In the genomic region with DNA sequence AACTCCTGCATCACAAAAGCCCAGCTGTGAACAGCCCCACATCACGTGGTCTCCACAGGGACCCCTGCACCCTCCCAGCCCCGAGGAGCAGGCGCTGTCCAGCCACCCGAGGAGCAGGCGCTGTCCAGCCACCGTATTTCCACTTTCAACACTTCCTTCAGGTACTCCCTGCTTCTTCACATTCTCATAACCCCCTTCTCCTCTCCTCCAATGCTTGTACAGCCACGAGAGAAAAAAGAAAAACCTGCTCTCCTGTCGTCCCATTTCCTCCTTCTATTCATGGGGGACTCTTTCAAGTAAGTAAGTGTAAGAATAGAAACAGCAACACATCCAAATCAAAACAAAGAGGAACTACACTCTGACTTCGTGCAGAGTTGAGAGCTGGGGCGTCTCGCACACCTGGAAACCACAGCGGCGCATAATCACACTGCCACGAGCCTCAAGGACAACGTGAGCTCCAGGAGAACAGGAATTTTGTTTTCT, we compare ENCODE assay signal across 12 cellular contexts. TPM values are rescaled to one million over a fixed set of nuclear protein-coding genes. Genes with fewer than 3 reads are reported as not detected.
DNase-seq lines count a peak whose midpoint lies in the region; ATAC-seq and TF ChIP-seq lines count a peak whose summit lies in the region.
"Had no signal": no experiment of that assay in that cellular context is flagged by ENCODE, and none has a peak within 500 bp of the region (broad histone marks: within the 10 kb centered on the region; RNA-seq: fewer than 3 reads in every experiment).

No MANE protein-coding gene starts in this region.

- no peak for TF ChIP-seq CTCF in GM10266 (IDR thresholded peaks at IDR 0.05; ENCODE audit: control insufficient read depth, insufficient read depth, low read depth, missing control alignments)

- H3K27ac Mint-ChIP-seq in T-helper 17 cell (peak overlapping the region; percentile 27), naive B cell (peak overlapping the region in 5 of 6 donors; percentile 37 to 86 (median 76))
- no peak overlapping the region for H3K27ac Mint-ChIP-seq in activated CD8-positive, alpha-beta T cell treated with anti-CD3 and anti-CD28 coated beads, Interleukin-2, amount 10 ng/mL, durations not matched to agents 7 days and 5 days

- POLR2A ChIA-PET in activated CD8-positive, alpha-beta T cell treated with anti-CD3 and anti-CD28 coated beads, Interleukin-2, amount 10 ng/mL, durations not matched to agents 7 days and 5 days (lab: Charles Lee), result no interaction called here

- ATAC-seq in GM21529 (IDR thresholded peaks at IDR 0.05; ENCODE audit: unreplicated experiment) (peak; percentile 68), T-helper 17 cell (no peak), naive B cell (ENCODE audit: low read depth in 2 of 2) (peak; percentile 84 to 87), HG02610 (IDR thresholded peaks at IDR 0.05; ENCODE audit: unreplicated experiment) (no peak)
- no peak for ATAC-seq in activated CD8-positive, alpha-beta T cell treated with anti-CD3 and anti-CD28 coated beads, Interleukin-2, amount 10 ng/mL, durations not matched to agents 7 days and 5 days

- H3K9me3 Mint-ChIP-seq in naive B cell, result peaks cover 0 to 4% (median 0%) of the 10 kb centered on the region in 7 donors
- H3K9me3 Mint-ChIP-seq in activated CD8-positive, alpha-beta T cell treated with anti-CD3 and anti-CD28 coated beads, Interleukin-2, amount 10 ng/mL, durations not matched to agents 7 days and 5 days (ENCODE audit: insufficient read depth), result no peaks in the 10 kb centered on the region

- H3K27me3 Mint-ChIP-seq in T-helper 17 cell (no peaks in the 10 kb centered on the region), naive B cell (no peaks in the 10 kb centered on the region)
- H3K27me3 Mint-ChIP-seq in activated CD8-positive, alpha-beta T cell treated with anti-CD3 and anti-CD28 coated beads, Interleukin-2, amount 10 ng/mL, durations not matched to agents 7 days and 5 days (ENCODE audit: low read depth), result peaks cover 16% of the 10 kb centered on the region

- peak; percentile 55 for DNase-seq in GM10266 (ENCODE audit: extremely low spot score)
- no peak for DNase-seq in T-helper 17 cell
- peak; percentile 47 for DNase-seq in naive B cell
- DNase-seq in activated CD8-positive, alpha-beta T cell treated with anti-CD3 and anti-CD28 coated beads, Interleukin-2, amount 10 ng/mL, durations not matched to agents 7 days and 5 days, result no peak
- no peak for DNase-seq in middle frontal gyrus (ENCODE audit: extremely low spot score, low spot score)
- DNase-seq in EL, result no peak
- DNase-seq: Caco-2, caudate nucleus, SHP77 had no signal

- H3K9me3 ChIP-seq in T-helper 17 cell (ENCODE audit: control insufficient read depth, low read length, poor library complexity, severe bottlenecking), result no peaks in the 10 kb centered on the region
- H3K9me3 ChIP-seq: Caco-2 had no signal

- peak overlapping the region; percentile 2 for H3K4me3 Mint-ChIP-seq in T-helper 17 cell
- peak overlapping the region; percentile 36 to 89 (median 74) for H3K4me3 Mint-ChIP-seq in naive B cell
- no peak overlapping the region for H3K4me3 Mint-ChIP-seq in activated CD8-positive, alpha-beta T cell treated with anti-CD3 and anti-CD28 coated beads, Interleukin-2, amount 10 ng/mL, durations not matched to agents 7 days and 5 days

- peaks cover 5% of the 10 kb centered on the region for H3K36me3 Mint-ChIP-seq in T-helper 17 cell (ENCODE audit: low read depth)
- H3K36me3 Mint-ChIP-seq in naive B cell, result peaks cover 0 to 10% of the 10 kb centered on the region in 2 donors
- no peaks in the 10 kb centered on the region for H3K36me3 Mint-ChIP-seq in activated CD8-positive, alpha-beta T cell treated with anti-CD3 and anti-CD28 coated beads, Interleukin-2, amount 10 ng/mL, durations not matched to agents 7 days and 5 days (ENCODE audit: low read depth)

- CTCF ChIA-PET in activated CD8-positive, alpha-beta T cell treated with anti-CD3 and anti-CD28 coated beads, Interleukin-2, amount 10 ng/mL, durations not matched to agents 7 days and 5 days (lab: Charles Lee), result no interaction called here

- H3K4me1 Mint-ChIP-seq in T-helper 17 cell (peaks cover 15% of the 10 kb centered on the region), naive B cell (peaks cover 14 to 19% (median 19%) of the 10 kb centered on the region in 3 donors)
- H3K4me1 Mint-ChIP-seq in activated CD8-positive, alpha-beta T cell treated with anti-CD3 and anti-CD28 coated beads, Interleukin-2, amount 10 ng/mL, durations not matched to agents 7 days and 5 days (ENCODE audit: low read depth), result peaks cover 4% of the 10 kb centered on the region

RNA-seq across cellular contexts. Expression of gene CDC42BPB, which starts 11.9 kb away (rescaled TPM):
- total RNA-seq in T-helper 17 cell, result 10 to 100 TPM; 11.6 to 16.3 TPM
- 1 to 10 TPM in 2 of 6 donors, under 1 TPM in 3, not detected in 1; 0.81 to 2.7 (median 0.97) TPM for polyA plus RNA-seq in naive B cell (ENCODE audit: low read depth in 6 of 6)
- total RNA-seq in activated CD8-positive, alpha-beta T cell treated with anti-CD3 and anti-CD28 coated beads, Interleukin-2, amount 10 ng/mL, durations not matched to agents 7 days and 5 days, result under 1 TPM; 0.13 to 0.16 TPM

RNA-seq across cellular contexts. Expression of gene LBHD2, which starts 38.6 kb away (rescaled TPM):
- not detected for total RNA-seq in T-helper 17 cell
- not detected for polyA plus RNA-seq in naive B cell (ENCODE audit: low read depth in 6 of 6)
- not detected for total RNA-seq in activated CD8-positive, alpha-beta T cell treated with anti-CD3 and anti-CD28 coated beads, Interleukin-2, amount 10 ng/mL, durations not matched to agents 7 days and 5 days
- total RNA-seq: Caco-2, smooth muscle cell had no signal
- polyA plus RNA-seq: smooth muscle cell had no signal

RNA-seq across cellular contexts. Expression of gene EXOC3L4, which starts 49.1 kb away (rescaled TPM):
- not detected for total RNA-seq in T-helper 17 cell
- not detected for polyA plus RNA-seq in naive B cell (ENCODE audit: low read depth in 6 of 6)
- not detected for total RNA-seq in activated CD8-positive, alpha-beta T cell treated with anti-CD3 and anti-CD28 coated beads, Interleukin-2, amount 10 ng/mL, durations not matched to agents 7 days and 5 days
- total RNA-seq: smooth muscle cell had no signal
- polyA plus RNA-seq: smooth muscle cell had no signal

Comparison
In these comparisons a context has a peak if more than half of its experiments do, and no peak if none do; other contexts are left out.
1. DNase-seq: peak in GM10266 (single experiment) and naive B cell (single experiment); none in T-helper 17 cell (0 of 3), activated CD8-positive, alpha-beta T cell treated with anti-CD3 and anti-CD28 coated beads, Interleukin-2, amount 10 ng/mL, durations not matched to agents 7 days and 5 days (single experiment), middle frontal gyrus (single experiment) and EL (single experiment).
2. ATAC-seq: peak in GM21529 (single experiment) and naive B cell (2 of 2); none in T-helper 17 cell (single experiment), activated CD8-positive, alpha-beta T cell treated with anti-CD3 and anti-CD28 coated beads, Interleukin-2, amount 10 ng/mL, durations not matched to agents 7 days and 5 days (single experiment) and HG02610 (single experiment).
3. RNA of gene CDC42BPB, which starts 11.9 kb away (total RNA-seq): 11.6 to 16.3 TPM in T-helper 17 cell; 0.13 to 0.16 TPM in activated CD8-positive, alpha-beta T cell treated with anti-CD3 and anti-CD28 coated beads, Interleukin-2, amount 10 ng/mL, durations not matched to agents 7 days and 5 days; every median in the first group is over 10 times any median in the second.